Comparison of ENCODE assay signal across 1 cellular context in genomic region chrX:46959985-46960700, GRCh38.
TF ChIP-seq lines count a peak whose summit lies in the region.

No MANE protein-coding gene starts in this region.

TF ChIP-seq in HepG2, 621 proteins besides CTCF, POLR2A, EP300 and RAD21 (continued from another document):
- TF ChIP-seq THAP7 (CRISPR knock-in tag; IDR thresholded peaks at IDR 0.05), result no peak
- no peak for TF ChIP-seq ARID2 (CRISPR knock-in tag; IDR thresholded peaks at IDR 0.05; ENCODE audit: borderline replicate concordance)
- TF ChIP-seq RFXAP (CRISPR knock-in tag; IDR thresholded peaks at IDR 0.05; ENCODE audit: borderline replicate concordance), result no peak
- no peak for TF ChIP-seq MTA1 (CRISPR knock-in tag; IDR thresholded peaks at IDR 0.05; ENCODE audit: borderline replicate concordance)
- no peak for TF ChIP-seq ZNF619 (CRISPR knock-in tag; IDR thresholded peaks at IDR 0.05)
- TF ChIP-seq THAP8 (CRISPR knock-in tag; IDR thresholded peaks at IDR 0.05; ENCODE audit: borderline replicate concordance), result no peak
- no peak for TF ChIP-seq ZNF710 (CRISPR knock-in tag; IDR thresholded peaks at IDR 0.05; ENCODE audit: borderline replicate concordance)
- TF ChIP-seq JUN (CRISPR knock-in tag; IDR thresholded peaks at IDR 0.05), result no peak
- TF ChIP-seq ZZZ3 (CRISPR knock-in tag; IDR thresholded peaks at IDR 0.05; ENCODE audit: borderline replicate concordance), result no peak
- no peak for TF ChIP-seq STAT6 (CRISPR knock-in tag; IDR thresholded peaks at IDR 0.05; ENCODE audit: borderline replicate concordance)
- TF ChIP-seq PCBP2 (optimal IDR thresholded peaks at IDR 0.05; ENCODE audit: low read depth, low read length, poor library complexity, severe bottlenecking), result no peak
- TF ChIP-seq USF2 (IDR thresholded peaks at IDR 0.05; ENCODE audit: low read depth, low read length), result no peak
- no peak for TF ChIP-seq USF2 (CRISPR knock-in tag; IDR thresholded peaks at IDR 0.05; ENCODE audit: borderline replicate concordance)
- TF ChIP-seq SMARCE1 (IDR thresholded peaks at IDR 0.05; ENCODE audit: borderline replicate concordance), result no peak
- TF ChIP-seq ZC3H13 (CRISPR knock-in tag; IDR thresholded peaks at IDR 0.05), result no peak
- TF ChIP-seq ZSCAN25 (CRISPR knock-in tag; IDR thresholded peaks at IDR 0.05), result no peak
